In genomic region chr19:39599116-39599515, GRCh38 we compare ENCODE assay signal across 9 cellular contexts. TPM values are rescaled to one million over a fixed set of nuclear protein-coding genes. Genes with fewer than 3 reads are reported as not detected.
DNase-seq lines count a peak whose midpoint lies in the region; ATAC-seq and TF ChIP-seq lines count a peak whose summit lies in the region.
"Had no signal": no experiment of that assay in that cellular context is flagged by ENCODE, and none has a peak within 500 bp of the region (broad histone marks: within the 10 kb centered on the region; RNA-seq: fewer than 3 reads in every experiment).

No MANE protein-coding gene starts in this region.

- POLR2A ChIA-PET in GM10248 (lab: Yijun Ruan, JAX): no interaction called here

- no peak overlapping the region for H3K4me3 ChIP-seq in LNCaP clone FGC (ENCODE audit: low read depth, low read length)
- no peak overlapping the region for H3K4me3 ChIP-seq in adrenal gland
- no peak overlapping the region for H3K4me3 ChIP-seq in prostate gland
- H3K4me3 ChIP-seq in left lung: no peak overlapping the region

- intact Hi-C loops in adrenal gland (cut with DNase I): no loop called here
- intact Hi-C loops in prostate gland (cut with DNase I): no loop called here
- intact Hi-C loops in left lung (cut with DNase I): no loop called here

- 11 to 30% (median 16%) methylated on average over 4 of the region's 4 CpGs for WGBS in adrenal gland, 4 donors
- WGBS in prostate gland: 15% methylated on average over 4 of the region's 4 CpGs

- DNase-seq in GM10248 (ENCODE audit: extremely low spot score) (peak; percentile 18), LNCaP clone FGC (ENCODE audit: low read depth) (peak; percentile 4), adrenal gland (peak in 4 of 7 donors; percentile 13 to 28 (median 20)), mucosa of gallbladder (ENCODE audit: low spot score) (peak; percentile 17), prostate gland (ENCODE audit: low spot score) (no peak), left lung (no peak), NCI-H748 treated with DMSO at 0.1 percent for 48 hours (lab: John Stamatoyannopoulos, UW) (no peak)

- TF ChIP-seq CTCF in GM10248 (IDR thresholded peaks at IDR 0.05; ENCODE audit: control extremely low read depth, extremely low read depth, low read depth, missing control alignments) (no peak), LNCaP clone FGC (IDR thresholded peaks at IDR 0.05; ENCODE audit: control insufficient read depth, extremely low read depth, insufficient read depth) (no peak), adrenal gland (IDR thresholded peaks at IDR 0.05) (no peak), prostate gland (IDR thresholded peaks at IDR 0.05) (no peak), left lung (IDR thresholded peaks at IDR 0.05) (no peak)

- no peak overlapping the region for H3K27ac ChIP-seq in adrenal gland
- no peak overlapping the region for H3K27ac ChIP-seq in prostate gland
- H3K27ac ChIP-seq in left lung: no peak overlapping the region

- H3K36me3 ChIP-seq in adrenal gland (replicated peaks in 1 of 2) (no peaks in the 10 kb centered on the region), prostate gland (no peaks in the 10 kb centered on the region), left lung (no peaks in the 10 kb centered on the region)

- ATAC-seq in left lung (no peak), GM19023 (IDR thresholded peaks at IDR 0.05; ENCODE audit: unreplicated experiment) (no peak)

- no peaks in the 10 kb centered on the region for H3K4me1 ChIP-seq in adrenal gland (replicated peaks in 1 of 2)
- H3K4me1 ChIP-seq in prostate gland (replicated peaks): no peaks in the 10 kb centered on the region
- H3K4me1 ChIP-seq in left lung: no peaks in the 10 kb centered on the region

- H3K27me3 ChIP-seq in adrenal gland (peaks cover 10% of the 10 kb centered on the region), prostate gland (replicated peaks; ENCODE audit: insufficient read depth) (no peaks in the 10 kb centered on the region), left lung (peaks cover 0 to 30% of the 10 kb centered on the region in 2 donors)

- TF ChIP-seq POLR2A in adrenal gland (IDR thresholded peaks at IDR 0.05) (no peak), prostate gland (IDR thresholded peaks at IDR 0.05) (no peak)

- no peaks in the 10 kb centered on the region for H3K9me3 ChIP-seq in adrenal gland (replicated peaks in 1 of 3)
- no peaks in the 10 kb centered on the region for H3K9me3 ChIP-seq in prostate gland
- no peaks in the 10 kb centered on the region for H3K9me3 ChIP-seq in left lung

- CTCF ChIA-PET in GM10248 (lab: Yijun Ruan, JAX): no interaction called here

RNA-seq across cellular contexts. Expression of gene LGALS13, which starts 3.2 kb away (rescaled TPM):
- not detected for total RNA-seq in adrenal gland
- not detected for polyA plus RNA-seq in adrenal gland
- not detected for total RNA-seq in mucosa of gallbladder
- total RNA-seq in prostate gland: not detected
- not detected for total RNA-seq in left lung
- polyA plus RNA-seq: esophagus had no signal

RNA-seq across cellular contexts. Expression of gene LGALS16, which starts 56.6 kb away (rescaled TPM):
- total RNA-seq in adrenal gland (not detected), mucosa of gallbladder (not detected), prostate gland (not detected), left lung (not detected)
- not detected for polyA plus RNA-seq in adrenal gland
- polyA plus RNA-seq: esophagus had no signal

RNA-seq across cellular contexts. Expression of gene EID2, which starts 59.2 kb away (rescaled TPM):
- total RNA-seq in adrenal gland (10 to 100 TPM; 13.9 to 32.9 (median 25.9) TPM), mucosa of gallbladder (15.0 TPM), prostate gland (10 to 100 TPM; 21.1 to 25.3 TPM), left lung (10 to 100 TPM; 16.6 to 16.8 TPM)
- 10 to 100 TPM; 19.2 to 31.7 (median 27.8) TPM for polyA plus RNA-seq in adrenal gland

Comparison
In these comparisons a context has a peak if more than half of its experiments do, and no peak if none do; other contexts are left out.
1. DNase-seq: peak in GM10248 (single experiment), LNCaP clone FGC (single experiment), adrenal gland (4 of 7) and mucosa of gallbladder (single experiment); none in prostate gland (single experiment), left lung (0 of 2) and NCI-H748 treated with DMSO at 0.1 percent for 48 hours (single experiment).